In the genomic region with DNA sequence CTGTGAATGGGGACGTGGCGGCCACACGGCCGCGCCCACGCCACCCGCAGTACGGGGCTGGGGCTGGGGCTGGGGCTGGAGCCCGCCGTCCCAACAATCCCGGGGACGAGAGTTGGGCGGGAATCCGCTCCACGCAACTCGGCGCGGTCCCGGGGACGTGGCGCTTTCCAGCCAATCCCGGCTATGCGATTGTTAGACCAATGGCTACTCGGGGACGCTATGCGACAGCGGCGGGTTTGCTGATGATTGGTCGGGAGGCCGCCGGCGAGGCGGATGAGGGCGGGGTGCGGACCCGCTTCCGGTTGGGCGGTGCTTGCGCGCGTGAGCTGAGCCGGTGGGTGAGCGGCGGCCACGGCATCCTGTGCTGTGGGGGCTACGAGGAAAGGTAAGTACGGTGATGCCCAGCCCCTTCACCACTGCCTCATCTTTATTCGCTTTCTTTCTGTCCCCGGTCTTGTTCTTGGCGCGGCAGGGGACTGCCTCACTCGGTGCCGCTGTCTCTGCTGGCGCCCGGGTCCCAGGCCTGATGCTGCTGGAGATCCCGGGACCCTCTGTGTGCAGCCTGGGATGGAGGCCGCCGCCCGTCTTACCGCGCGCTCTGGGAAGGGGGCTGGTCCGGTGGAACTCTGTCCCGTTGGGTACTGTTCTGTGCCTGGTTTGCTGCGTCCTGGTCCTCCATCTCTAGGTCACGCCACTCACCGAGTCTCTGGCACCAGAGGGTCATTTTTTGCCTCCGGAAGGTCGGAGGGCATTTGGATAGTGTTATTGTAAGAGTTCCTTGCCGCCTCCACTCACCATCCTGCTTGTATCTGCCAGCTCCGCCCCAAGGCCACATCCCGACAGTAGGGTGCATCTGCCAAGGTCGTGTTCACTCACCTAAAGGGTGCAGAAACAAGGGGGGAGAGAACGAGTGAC, we compare ENCODE assay signal across 8 cellular contexts. TPM values are rescaled to one million over a fixed set of nuclear protein-coding genes. Genes with fewer than 3 reads are reported as not detected.
DNase-seq lines count a peak whose midpoint lies in the region; ATAC-seq and TF ChIP-seq lines count a peak whose summit lies in the region.

A gene (plus strand): TSS at position 312 of the 915 bp plus-strand sequence. CDS start 9,225 bp downstream, outside the sequence.

- no peaks in the 10 kb centered on the region for H3K36me3 Mint-ChIP-seq in IgD-negative memory B cell

- ATAC-seq in GM21529 (IDR thresholded peaks at IDR 0.05; ENCODE audit: unreplicated experiment) (peak; percentile 98), mucosa of descending colon (peak; percentile 99)

- H3K4me1 Mint-ChIP-seq in IgD-negative memory B cell, result peaks cover 32 to 42% (median 37%) of the 10 kb centered on the region in 3 donors

- H3K9me3 ChIP-seq in mucosa of descending colon, result no peaks in the 10 kb centered on the region

- TF ChIP-seq CTCF in mucosa of descending colon (IDR thresholded peaks at IDR 0.05), result no peak

- H3K4me3 Mint-ChIP-seq in IgD-negative memory B cell, result peak within 1 kb of the TSS; percentile 95 to 100 (median 98)

- H3K9me3 Mint-ChIP-seq in IgD-negative memory B cell, result no peaks in the 10 kb centered on the region

- intact Hi-C loops in mucosa of descending colon (cut with DNase I, micrococcal nuclease), result no loop called here

- peak within 1 kb of the TSS; percentile 91 for H3K4me3 ChIP-seq in mucosa of descending colon

- DNase-seq in DMS 273 treated with DMSO at 0.1 percent for 48 hours (lab: John Stamatoyannopoulos, UW), result peak; percentile 94
- DNase-seq in OCI-M2 (lab: John Stamatoyannopoulos, UW; ENCODE audit: unreplicated experiment), result peak; percentile 96
- peak; percentile 94 for DNase-seq in activated T-cell treated with anti-CD3 and anti-CD28 coated beads for 48 hours (ENCODE audit: low read depth)
- peak; percentile 66 for DNase-seq in epithelial cell of prostate (ENCODE audit: low read depth, low spot score)
- peak; percentile 96 to 98 (median 96) for DNase-seq in mucosa of descending colon
- DNase-seq in stimulated activated CD8-positive, alpha-beta memory T cell treated with anti-CD3 and anti-CD28 coated beads, Interleukin-4, amount 100 ng/mL, for 24 hours (ENCODE audit: low read depth), result peak; percentile 91

- H3K27me3 Mint-ChIP-seq in IgD-negative memory B cell, result no peaks in the 10 kb centered on the region

- peaks cover 25% of the 10 kb centered on the region for H3K4me1 ChIP-seq in mucosa of descending colon (ENCODE audit: low read depth)

- peak within 1 kb of the TSS; percentile 80 for H3K27ac ChIP-seq in epithelial cell of prostate

- H3K27ac Mint-ChIP-seq in IgD-negative memory B cell, result peak within 1 kb of the TSS; percentile 54 to 96 (median 78)

- no peaks in the 10 kb centered on the region for H3K36me3 ChIP-seq in mucosa of descending colon (ENCODE audit: low read depth)

RNA-seq across cellular contexts. Expression of the gene that starts here (rescaled TPM):
- 20.8 TPM for polyA plus RNA-seq in IgD-negative memory B cell
- 100 to 1,000 TPM in 1 of 3 donors, 10 to 100 TPM in 2; 20.6 to 133 (median 54.4) TPM for total RNA-seq in mucosa of descending colon

Comparison
In these comparisons a context has a peak if more than half of its experiments do, and no peak if none do; other contexts are left out.
1. Peak in every context shown above with its lines: DNase-seq, ATAC-seq, H3K4me3 ChIP-seq and H3K27ac ChIP-seq.